In genomic region chr9:6229186-6229585, GRCh38 we compare ENCODE assay signal across 20 cellular contexts. TPM values are rescaled to one million over a fixed set of nuclear protein-coding genes. Genes with fewer than 3 reads are reported as not detected.
DNase-seq lines count a peak whose midpoint lies in the region; ATAC-seq and TF ChIP-seq lines count a peak whose summit lies in the region.
"Had no signal": no experiment of that assay in that cellular context is flagged by ENCODE, and none has a peak within 500 bp of the region (broad histone marks: within the 10 kb centered on the region; RNA-seq: fewer than 3 reads in every experiment).

No MANE protein-coding gene starts in this region.

- H2BK15ac ChIP-seq in mesenchymal stem cell (ENCODE audit: low read depth, poor library complexity, severe bottlenecking) = no peak overlapping the region

- no peak for TF ChIP-seq POLR2A in uterus (IDR thresholded peaks at IDR 0.05)

- no peak overlapping the region for H2AK5ac ChIP-seq in mesenchymal stem cell (ENCODE audit: low read length, severe bottlenecking)

- no peak overlapping the region for H3K4ac ChIP-seq in mesenchymal stem cell (ENCODE audit: low read depth in 1 of 2, low read length in 2 of 2)

- intact Hi-C loops in uterus (cut with DNase I; ENCODE audit: low total_unique reads) = no loop called here

- no peak overlapping the region for H2BK120ac ChIP-seq in mesenchymal stem cell (ENCODE audit: low read depth, low read length)

- no peaks in the 10 kb centered on the region for H3K36me3 ChIP-seq in mesenchymal stem cell (ENCODE audit: control insufficient read depth in 1 of 2, insufficient read depth in 2 of 2, low read depth in 1 of 2, low read length in 2 of 2)
- H3K36me3 ChIP-seq in uterus = no peaks in the 10 kb centered on the region

- no peak overlapping the region for H2AFZ ChIP-seq in mesenchymal stem cell (ENCODE audit: low read depth, low read length)

- H3K4me2 ChIP-seq in mesenchymal stem cell (ENCODE audit: low read length, poor library complexity, severe bottlenecking) = no peak overlapping the region

- H3K79me1 ChIP-seq in mesenchymal stem cell (replicated peaks; ENCODE audit: low read length, poor library complexity, severe bottlenecking) = no peaks in the 10 kb centered on the region

- no peak for ATAC-seq in WTC11
- no peak for ATAC-seq in HG03521 (IDR thresholded peaks at IDR 0.05; ENCODE audit: unreplicated experiment)

- H3K4me1 ChIP-seq in mesenchymal stem cell (ENCODE audit: control insufficient read depth, insufficient read depth, low read depth, low read length) (no peaks in the 10 kb centered on the region), uterus (peaks cover 0 to 8% of the 10 kb centered on the region in 2 donors)

- POLR2A ChIA-PET in WTC11 (lab: Charles Lee) = no interaction called here

- CTCF ChIA-PET in WTC11 (lab: Charles Lee) = no interaction called here

- H3K23ac ChIP-seq in mesenchymal stem cell (ENCODE audit: low read length in 2 of 2) = no peak overlapping the region

- peaks cover 15% of the 10 kb centered on the region for H3K4me1 Mint-ChIP-seq in WTC11
- H3K4me1 Mint-ChIP-seq: CD8-positive, alpha-beta memory T cell had no signal

- H3K14ac ChIP-seq in mesenchymal stem cell (ENCODE audit: low read length in 2 of 2) = no peak overlapping the region

- H3K4me3 Mint-ChIP-seq in WTC11 = no peak overlapping the region
- H3K4me3 Mint-ChIP-seq: CD8-positive, alpha-beta memory T cell had no signal

- peak overlapping the region; percentile 75 for H3K27ac ChIP-seq in VCaP
- H3K27ac ChIP-seq in coronary artery = peak overlapping the region; percentile 64 to 66
- H3K27ac ChIP-seq in mesenchymal stem cell (ENCODE audit: low read length, poor library complexity, severe bottlenecking) = no peak overlapping the region
- peak overlapping the region; percentile 28 to 66 for H3K27ac ChIP-seq in uterus

- no peak overlapping the region for H4K91ac ChIP-seq in mesenchymal stem cell (ENCODE audit: low read length)

- no peak overlapping the region for H3K27ac Mint-ChIP-seq in WTC11
- H3K27ac Mint-ChIP-seq: CD8-positive, alpha-beta memory T cell had no signal

- H3K36me3 Mint-ChIP-seq in WTC11 = no peaks in the 10 kb centered on the region
- H3K36me3 Mint-ChIP-seq: CD8-positive, alpha-beta memory T cell had no signal

- peak overlapping the region; percentile 71 for H3K9ac ChIP-seq in mesenchymal stem cell (ENCODE audit: low read length)

- DNase-seq in coronary artery (ENCODE audit: low spot score) = no peak
- no peak for DNase-seq in mesenchymal stem cell
- no peak for DNase-seq in uterus
- no peak for DNase-seq in SHP77 treated with DMSO at 0.1 percent for 48 hours (lab: John Stamatoyannopoulos, UW)
- no peak for DNase-seq in WTC11 (ENCODE audit: low spot score)
- DNase-seq: ACHN; C1 segment of cervical spinal cord; Calu3; CD8-positive, alpha-beta memory T cell; H7; Karpas-422; MV-4-11; NCI-H1694; NCI-H2171; NCI-H524 treated with DMSO at 0.1 percent for 48 hours; NCI-H82; Right ventricle myocardium superior had no signal

- H3K27me3 Mint-ChIP-seq in WTC11 (ENCODE audit: low read depth) = no peaks in the 10 kb centered on the region

- H2BK12ac ChIP-seq in mesenchymal stem cell (ENCODE audit: low read length in 2 of 2) = no peak overlapping the region

- H3K27me3 ChIP-seq in mesenchymal stem cell (ENCODE audit: control insufficient read depth in 1 of 2, insufficient read depth in 1 of 2, low read length in 2 of 2) (peaks cover 0 to 19% of the 10 kb centered on the region in 2 experiments), uterus (no peaks in the 10 kb centered on the region)

- H3K18ac ChIP-seq in mesenchymal stem cell (ENCODE audit: low read depth in 1 of 2, low read length in 2 of 2) = no peak overlapping the region

- H2BK5ac ChIP-seq in mesenchymal stem cell (ENCODE audit: low read depth, low read length, poor library complexity, severe bottlenecking) = no peak overlapping the region

- 97% methylated on average over 2 of the region's 2 CpGs for WGBS in mesenchymal stem cell

- H3K9me3 ChIP-seq in mesenchymal stem cell (ENCODE audit: control insufficient read depth, low read length) (no peaks in the 10 kb centered on the region), uterus (no peaks in the 10 kb centered on the region)

- H3K4me3 ChIP-seq in coronary artery (peak overlapping the region; percentile 27), mesenchymal stem cell (ENCODE audit: insufficient read depth in 1 of 2, low read depth in 1 of 2, low read length in 2 of 2) (peak overlapping the region in 1 of 2 experiments; percentile 35), uterus (no peak overlapping the region)

- no peak for TF ChIP-seq CTCF in VCaP (conservative IDR thresholded peaks at IDR 0.05)
- TF ChIP-seq CTCF in coronary artery (IDR thresholded peaks at IDR 0.05) = no peak
- no peak for TF ChIP-seq CTCF in uterus (IDR thresholded peaks at IDR 0.05)
- no peak for TF ChIP-seq CTCF in WTC11 (IDR thresholded peaks at IDR 0.05)

- no peak overlapping the region for H4K8ac ChIP-seq in mesenchymal stem cell (ENCODE audit: low read length)

- H3K9me3 Mint-ChIP-seq in WTC11 = 0 out of 2 replicates have a peak, but pooled peaks cover 2% of the 10 kb centered on the region
- H3K9me3 Mint-ChIP-seq: CD8-positive, alpha-beta memory T cell had no signal

TF ChIP-seq in WTC11, 78 proteins besides CTCF, POLR2A, EP300 and RAD21:
- TF ChIP-seq E2F1 (CRISPR knock-in tag; IDR thresholded peaks at IDR 0.05) = no peak
- TF ChIP-seq ARID4B (CRISPR knock-in tag; IDR thresholded peaks at IDR 0.05; ENCODE audit: borderline replicate concordance) = no peak
- no peak for TF ChIP-seq JAZF1 (CRISPR knock-in tag; IDR thresholded peaks at IDR 0.05)
- TF ChIP-seq CBFB (CRISPR knock-in tag; IDR thresholded peaks at IDR 0.05; ENCODE audit: low read depth) = no peak

RNA-seq across cellular contexts. Expression of gene IL33, which starts 13.6 kb away (rescaled TPM):
- 0.14 TPM for polyA plus RNA-seq in mesenchymal stem cell (2013, experiment 1 of 2)
- 0.12 TPM for polyA plus RNA-seq in mesenchymal stem cell (2013, experiment 2 of 2)
- 100 to 1,000 TPM in 1 of 4 donors, 10 to 100 TPM in 2, 1 to 10 TPM in 1; 6.9 to 152 (median 60.0) TPM for total RNA-seq in uterus
- total RNA-seq in WTC11 (2021) = 0.07 TPM in 1 of 3 replicates, not detected in the others
- total RNA-seq: CD8-positive, alpha-beta memory T cell; G401 had no signal
- polyA plus RNA-seq: CD8-positive, alpha-beta memory T cell had no signal
